ENCODE assay signal across 8 cellular contexts in the genomic region with DNA sequence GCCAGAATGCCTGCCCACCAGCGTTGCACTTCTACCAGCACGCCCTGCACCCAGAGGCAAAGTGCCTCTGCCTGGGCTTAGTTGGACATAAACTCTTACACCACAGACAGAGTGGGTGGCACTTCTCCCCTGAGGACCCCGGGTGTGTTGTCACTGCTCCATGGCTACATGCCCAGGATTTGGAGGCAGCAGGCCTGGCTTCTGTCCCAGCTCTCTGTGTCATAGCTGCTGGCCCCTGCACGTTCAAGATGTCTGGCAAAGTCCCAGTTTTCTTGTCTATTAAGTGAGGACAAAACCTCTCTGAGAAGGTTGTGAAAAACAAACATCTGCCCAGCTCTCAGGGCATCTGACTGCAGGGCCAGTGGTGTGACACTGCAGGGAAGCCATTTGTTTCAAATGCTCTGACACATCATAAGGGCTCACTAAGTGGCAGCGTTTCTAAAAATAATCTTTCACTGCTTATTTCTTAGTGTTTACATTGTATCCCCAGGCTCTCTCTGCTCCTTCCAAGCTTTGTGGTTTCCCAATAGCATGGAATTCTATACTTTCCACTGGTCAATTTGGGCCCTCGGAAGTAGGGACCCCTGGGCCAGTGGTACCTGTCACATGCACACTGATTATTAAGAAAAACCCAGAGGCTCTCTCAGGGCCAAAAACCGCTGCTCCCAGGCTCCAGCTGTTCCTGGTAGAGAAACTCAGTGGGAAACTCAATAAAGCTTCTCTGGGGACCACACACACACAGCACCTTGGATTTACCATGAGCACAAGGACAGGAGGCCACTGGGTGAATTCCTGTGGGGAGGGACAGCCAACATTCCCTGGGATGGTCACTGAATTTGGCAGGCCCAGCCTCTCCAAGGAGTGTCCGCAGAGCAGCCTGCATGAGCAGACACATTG.
DNase-seq lines count a peak whose midpoint lies in the region; ATAC-seq and TF ChIP-seq lines count a peak whose summit lies in the region.

No MANE protein-coding gene starts in this region.

- CTCF ChIA-PET in MCF 10A (lab: Yijun Ruan, JAX): interaction anchor here (1.2 to 6.7 kb wide), 4 partner anchors 10 to 327 kb away, joined by 3 to 69 read pairs (median 8); no protein-coding TSS in a partner anchor

- POLR2A ChIA-PET in MCF 10A (lab: Yijun Ruan, JAX): interaction anchor here (0.7 to 1.5 kb wide), 5 partner anchors 14 to 184 kb away, joined by 3 to 5 read pairs (median 4); no protein-coding TSS in a partner anchor

- H3K36me3 Mint-ChIP-seq in MCF 10A (ENCODE audit: insufficient read depth, unreplicated experiment): no peaks in the 10 kb centered on the region

- WGBS in tibial nerve, 2 donors: 29 to 33% methylated on average over 8 of the region's 8 CpGs

- TF ChIP-seq EP300 in tibial nerve (IDR thresholded peaks at IDR 0.05): peak; percentile 43 to 79

- DNase-seq in DMS 273 treated with DMSO at 0.1 percent for 48 hours (lab: John Stamatoyannopoulos, UW) (peak; percentile 76), NCI-H2029 (lab: John Stamatoyannopoulos, UW) (peak; percentile 99), MCF 10A (ENCODE audit: unreplicated experiment) (peak; percentile 99), left lobe of liver (ENCODE audit: low spot score) (peak; percentile 96), tibial nerve (ENCODE audit: low spot score in 2 of 2) (peak; percentile 73 to 79)

- H3K36me3 ChIP-seq in tibial nerve: peaks cover 0 to 6% (median 0%) of the 10 kb centered on the region in 3 donors

- TF ChIP-seq CTCF in MCF 10A (IDR thresholded peaks at IDR 0.05; ENCODE audit: unreplicated experiment): no peak
- TF ChIP-seq CTCF in tibial nerve (IDR thresholded peaks at IDR 0.05): no peak

- ATAC-seq in left lobe of liver (peak; percentile 85), HG03135 (IDR thresholded peaks at IDR 0.05; ENCODE audit: unreplicated experiment) (no peak), HG02885 (IDR thresholded peaks at IDR 0.05; ENCODE audit: poor library complexity, unreplicated experiment) (no peak), HG03378 (IDR thresholded peaks at IDR 0.05; ENCODE audit: unreplicated experiment) (no peak)

- H3K4me3 ChIP-seq in tibial nerve: no peak overlapping the region

- H3K27ac ChIP-seq in tibial nerve: peak overlapping the region; percentile 10 to 75 (median 50)

- H3K4me1 ChIP-seq in tibial nerve: peaks cover 0 to 46% (median 20%) of the 10 kb centered on the region in 4 donors

- no peak for TF ChIP-seq POLR2A in tibial nerve (IDR thresholded peaks at IDR 0.05)

- H3K27me3 ChIP-seq in tibial nerve: no peaks in the 10 kb centered on the region

- peak overlapping the region; percentile 39 for H3K27ac Mint-ChIP-seq in MCF 10A (ENCODE audit: low read depth, unreplicated experiment)

- no TSS peak for BruUV-seq in MCF 10A (replicated peaks; lab: Mats Ljungman, UMichigan)

- peaks cover 20% of the 10 kb centered on the region for H3K4me1 Mint-ChIP-seq in MCF 10A (ENCODE audit: insufficient read depth, unreplicated experiment)

- no peaks in the 10 kb centered on the region for H3K9me3 Mint-ChIP-seq in MCF 10A (ENCODE audit: unreplicated experiment)

- H3K4me3 Mint-ChIP-seq in MCF 10A (ENCODE audit: unreplicated experiment): peak overlapping the region; percentile 47

- H3K9me3 ChIP-seq in tibial nerve: no peaks in the 10 kb centered on the region

- no peaks in the 10 kb centered on the region for H3K27me3 Mint-ChIP-seq in MCF 10A (ENCODE audit: insufficient read depth, unreplicated experiment)

- intact Hi-C loops in MCF 10A (cut with micrococcal nuclease): no loop called here
